In the genomic region with DNA sequence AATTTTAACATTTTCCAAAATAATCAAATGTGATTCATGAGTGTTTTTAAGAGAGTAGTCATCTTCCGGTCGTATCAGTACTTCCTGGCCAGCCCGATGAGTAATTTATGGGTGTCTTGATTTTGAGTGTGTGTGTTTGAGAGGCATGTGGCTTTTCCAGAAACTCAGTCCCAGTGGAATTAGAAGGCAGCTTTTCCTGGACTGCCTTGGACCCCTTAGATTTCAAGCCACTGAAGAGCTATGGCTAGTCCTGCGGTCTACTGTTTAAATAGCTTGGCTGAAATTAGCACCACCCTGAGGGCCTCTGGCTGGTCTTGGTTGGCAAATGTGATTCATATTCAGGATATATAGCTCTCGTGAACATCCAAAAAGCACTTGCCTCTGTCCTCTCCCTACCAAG, we compare ENCODE assay signal across 1 cellular context.
TF ChIP-seq lines count a peak whose summit lies in the region.

No MANE protein-coding gene starts in this region.

TF ChIP-seq in IMR-90, 13 proteins besides CTCF, POLR2A, EP300 and RAD21:
- no peak for TF ChIP-seq BHLHE40 (IDR thresholded peaks at IDR 0.05; ENCODE audit: low read depth, low read length)
- no peak for TF ChIP-seq CHD1 (IDR thresholded peaks at IDR 0.05; ENCODE audit: low read depth, low read length)
- peak; percentile 52 for TF ChIP-seq FOS (IDR thresholded peaks at IDR 0.05; ENCODE audit: low read depth, low read length)
- no peak for TF ChIP-seq MAFK (IDR thresholded peaks at IDR 0.05; ENCODE audit: low read depth, low read length)
